Comparison of ENCODE assay signal across 20 cellular contexts in the genomic region with DNA sequence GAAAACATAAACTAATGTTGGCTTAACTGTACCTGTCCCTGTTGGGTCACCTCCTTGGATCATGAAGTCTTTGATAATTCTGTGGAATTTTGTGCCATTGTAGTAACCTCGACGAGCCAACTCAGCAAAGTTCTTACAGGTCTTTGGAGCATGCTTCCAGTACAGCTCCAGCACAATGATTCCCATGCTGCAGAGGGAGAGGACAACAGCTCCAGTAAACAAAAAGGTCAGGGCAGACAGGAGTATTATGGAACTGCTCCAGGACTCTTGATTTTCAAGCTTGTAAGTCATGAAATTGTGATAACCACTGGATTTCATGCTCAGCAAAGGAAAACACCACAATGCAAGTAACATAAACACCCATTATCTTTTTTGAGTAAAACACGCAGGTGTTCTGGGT. TPM values are rescaled to one million over a fixed set of nuclear protein-coding genes. Genes with fewer than 3 reads are reported as not detected.
DNase-seq lines count a peak whose midpoint lies in the region; ATAC-seq and TF ChIP-seq lines count a peak whose summit lies in the region.
"Had no signal": no experiment of that assay in that cellular context is flagged by ENCODE, and none has a peak within 500 bp of the region (broad histone marks: within the 10 kb centered on the region; RNA-seq: fewer than 3 reads in every experiment).

No MANE protein-coding gene starts in this region.

- H3K4me1 ChIP-seq in mammary epithelial cell (ENCODE audit: insufficient read depth, low read length) (peaks cover 15% of the 10 kb centered on the region), DND-41 (ENCODE audit: insufficient read depth, low read length) (peaks cover 75% of the 10 kb centered on the region), Loucy (ENCODE audit: insufficient read depth, low read length, poor library complexity, severe bottlenecking) (peaks cover 61% of the 10 kb centered on the region), MM.1S (ENCODE audit: low read length) (peaks cover 8% of the 10 kb centered on the region)

- in situ Hi-C loops in mammary epithelial cell (cut with MboI; ENCODE audit: low sequenced_read_pairs in 2 of 2): loop anchor here in 1 of 2 donors (10.0 kb wide), 1 partner anchor 133 kb away; a partner anchor contains a TSS

- no peaks in the 10 kb centered on the region for H3F3A ChIP-seq in Loucy (ENCODE audit: low read depth)
- H3F3A ChIP-seq in MM.1S (ENCODE audit: insufficient read depth, low read length): no peaks in the 10 kb centered on the region

- intact Hi-C loops in MCF 10A (cut with micrococcal nuclease): no loop called here
- intact Hi-C loops in mammary epithelial cell (cut with micrococcal nuclease): no loop called here

- 80% methylated on average over 3 of the region's 3 CpGs for WGBS in mammary epithelial cell (ENCODE audit: low coverage, missing lambda C conversion rate)

- CTCF ChIA-PET in MCF 10A (lab: Yijun Ruan, JAX): interaction anchor here (0.7 to 3.5 kb wide), 3 partner anchors 13 to 1407 kb away, joined by 3 to 25 read pairs (median 5); a partner anchor contains a TSS
- CTCF ChIA-PET in mammary epithelial cell (lab: Charles Lee; ENCODE audit: low non-redundant PET): interaction anchor here (0.7 kb wide), 1 partner anchor 1609 kb away, joined by 3 read pairs; no protein-coding TSS in a partner anchor

- H3K27ac ChIP-seq in mammary epithelial cell (ENCODE audit: insufficient read depth, low read depth, low read length): no peak overlapping the region
- H3K27ac ChIP-seq in DND-41 (ENCODE audit: low read length): 0 out of 2 replicates have a peak overlapping the region, but pooled peaks have one; percentile 18
- no peak overlapping the region for H3K27ac ChIP-seq in MM.1S (ENCODE audit: low read length)
- H3K27ac ChIP-seq: HL-60 had no signal

- H3K27me3 ChIP-seq in mammary epithelial cell (ENCODE audit: insufficient read depth, low read length) (no peaks in the 10 kb centered on the region), DND-41 (ENCODE audit: insufficient read depth, low read length, poor library complexity) (no peaks in the 10 kb centered on the region), Loucy (ENCODE audit: insufficient read depth, low read length, poor library complexity, severe bottlenecking) (no peaks in the 10 kb centered on the region), MM.1S (replicated peaks; ENCODE audit: insufficient read depth, low read length) (no peaks in the 10 kb centered on the region)
- H3K27me3 ChIP-seq: BE2C had no signal

- DNase-seq in MCF 10A (ENCODE audit: unreplicated experiment) (no peak), mammary epithelial cell (no peak), DND-41 (no peak), left lobe of liver (ENCODE audit: low spot score) (no peak), MM.1S (no peak), NCI-H446 treated with DMSO at 0.1 percent for 48 hours (lab: John Stamatoyannopoulos, UW) (no peak)
- DNase-seq: BE2C, DMS79, HFFc6, KG1, NCI-H1417, NCI-H1694 treated with DMSO at 0.1 percent for 48 hours, NCI-H2081 treated with DMSO at 0.1 percent for 48 hours, NCI-H2171 treated with DMSO at 0.1 percent for 48 hours, NCI-H526, OCI-M1 had no signal

- peaks cover 45% of the 10 kb centered on the region for H3K79me2 ChIP-seq in mammary epithelial cell (ENCODE audit: insufficient read depth, low read length)
- H3K79me2 ChIP-seq in DND-41 (ENCODE audit: insufficient read depth, low read length): peaks cover 77% of the 10 kb centered on the region
- peaks cover 75% of the 10 kb centered on the region for H3K79me2 ChIP-seq in Loucy (ENCODE audit: insufficient read depth, low read length)
- peaks cover 57% of the 10 kb centered on the region for H3K79me2 ChIP-seq in MM.1S (ENCODE audit: low read length)

- H3K27me3 Mint-ChIP-seq in MCF 10A (ENCODE audit: insufficient read depth, unreplicated experiment): no peaks in the 10 kb centered on the region

- H3K4me3 ChIP-seq in mammary epithelial cell (replicated peaks in 1 of 3; ENCODE audit: insufficient read depth in 1 of 3, low read depth in 2 of 3, low read length in 3 of 3) (no peak overlapping the region), DND-41 (ENCODE audit: low read depth in 1 of 2, low read length in 2 of 2) (no peak overlapping the region), Loucy (ENCODE audit: low read length, poor library complexity, severe bottlenecking) (peak overlapping the region; percentile 32), MM.1S (ENCODE audit: low read length) (no peak overlapping the region)

- H3K9me2 ChIP-seq in Loucy (replicated peaks; ENCODE audit: low read depth, low read length): no peaks in the 10 kb centered on the region
- H3K9me2 ChIP-seq in MM.1S (replicated peaks; ENCODE audit: insufficient read depth, low read length): no peaks in the 10 kb centered on the region

- H4K20me1 ChIP-seq in mammary epithelial cell (ENCODE audit: insufficient read depth, low read length): no peaks in the 10 kb centered on the region
- H4K20me1 ChIP-seq in DND-41 (ENCODE audit: insufficient read depth, low read length): peaks cover 11% of the 10 kb centered on the region; the same call in 1 of the 2 replicates
- H4K20me1 ChIP-seq in Loucy (ENCODE audit: insufficient read depth, low read length, poor library complexity, severe bottlenecking): peaks cover 19% of the 10 kb centered on the region
- H4K20me1 ChIP-seq in MM.1S (ENCODE audit: insufficient read depth, low read length): no peaks in the 10 kb centered on the region

- peaks cover 38% of the 10 kb centered on the region for H3K36me3 Mint-ChIP-seq in MCF 10A (ENCODE audit: insufficient read depth, unreplicated experiment)

- dilution Hi-C loops in mammary epithelial cell (cut with HindIII; ENCODE audit: low sequenced_read_pairs): no loop called here

- H3K27ac Mint-ChIP-seq in MCF 10A (ENCODE audit: low read depth, unreplicated experiment): peak overlapping the region; percentile 16

- no peak for ATAC-seq in DND-41 (ENCODE audit: insufficient read depth, low read depth)
- ATAC-seq in left lobe of liver: peak; percentile 66
- no peak for ATAC-seq in HG03457 (IDR thresholded peaks at IDR 0.05; ENCODE audit: unreplicated experiment)
- ATAC-seq: Right ventricle myocardium inferior had no signal

- no peak overlapping the region for H3K4me3 Mint-ChIP-seq in MCF 10A (ENCODE audit: unreplicated experiment)
- H3K4me3 Mint-ChIP-seq: HFFc6 had no signal

- H3K36me3 ChIP-seq in mammary epithelial cell (ENCODE audit: insufficient read depth, low read length) (peaks cover 4% of the 10 kb centered on the region), DND-41 (ENCODE audit: insufficient read depth, low read length) (peaks cover 59% of the 10 kb centered on the region), Loucy (ENCODE audit: insufficient read depth, low read length) (peaks cover 3% of the 10 kb centered on the region; the same call in 1 of the 2 replicates), MM.1S (replicated peaks; ENCODE audit: insufficient read depth, low read length) (no peaks in the 10 kb centered on the region)

- BruUV-seq in MCF 10A (replicated peaks; lab: Mats Ljungman, UMichigan): no TSS peak
- no TSS peak for BruUV-seq in mammary epithelial cell (replicated peaks; lab: Mats Ljungman, UMichigan)

- H3K9me3 Mint-ChIP-seq in MCF 10A (ENCODE audit: unreplicated experiment): no peaks in the 10 kb centered on the region
- H3K9me3 Mint-ChIP-seq: HFFc6 had no signal

- H3K9me3 ChIP-seq in mammary epithelial cell (replicated peaks; ENCODE audit: insufficient read depth, low read length) (no peaks in the 10 kb centered on the region), DND-41 (ENCODE audit: insufficient read depth, low read length, severe bottlenecking) (no peaks in the 10 kb centered on the region), Loucy (ENCODE audit: insufficient read depth, low read depth, low read length) (no peaks in the 10 kb centered on the region), MM.1S (replicated peaks; ENCODE audit: insufficient read depth, low read length) (no peaks in the 10 kb centered on the region)
- H3K9me3 ChIP-seq: BE2C had no signal

- H2AFZ ChIP-seq in mammary epithelial cell (ENCODE audit: low read depth, low read length) (no peak overlapping the region), DND-41 (ENCODE audit: low read depth, low read length) (no peak overlapping the region), Loucy (ENCODE audit: low read length) (no peak overlapping the region), MM.1S (ENCODE audit: low read length) (no peak overlapping the region)

- TF ChIP-seq CTCF in MCF 10A (IDR thresholded peaks at IDR 0.05; ENCODE audit: unreplicated experiment): no peak
- no peak for TF ChIP-seq CTCF in mammary epithelial cell (conservative IDR thresholded peaks at IDR 0.05 in 1 of 2, IDR thresholded peaks at IDR 0.05 in 1 of 2; ENCODE audit: extremely low read depth in 1 of 2, insufficient read depth in 1 of 2, low read depth in 1 of 2, low read length in 2 of 2)
- no peak for TF ChIP-seq CTCF in DND-41 (IDR thresholded peaks at IDR 0.05; ENCODE audit: borderline replicate concordance, extremely low read depth, low read length, poor library complexity, severe bottlenecking)
- no peak for TF ChIP-seq CTCF in Loucy (conservative IDR thresholded peaks at IDR 0.05; ENCODE audit: low read length)
- no peak for TF ChIP-seq CTCF in MM.1S (IDR thresholded peaks at IDR 0.05; ENCODE audit: low read length)

- peaks cover 14% of the 10 kb centered on the region for H3K4me1 Mint-ChIP-seq in MCF 10A (ENCODE audit: insufficient read depth, unreplicated experiment)

- H3K9ac ChIP-seq in mammary epithelial cell (ENCODE audit: insufficient read depth, low read length) (no peak overlapping the region), DND-41 (ENCODE audit: low read depth, low read length) (no peak overlapping the region), Loucy (ENCODE audit: low read depth, low read length, poor library complexity, severe bottlenecking) (peak overlapping the region; percentile 60), MM.1S (ENCODE audit: low read length) (no peak overlapping the region)

- H3K4me2 ChIP-seq in mammary epithelial cell (ENCODE audit: insufficient read depth, low read depth, low read length) (no peak overlapping the region), DND-41 (ENCODE audit: insufficient read depth, low read length) (peak overlapping the region; percentile 23; the same call in 1 of the 2 replicates), Loucy (ENCODE audit: low read depth, low read length, poor library complexity, severe bottlenecking) (peak overlapping the region; percentile 89), MM.1S (ENCODE audit: low read depth, low read length) (no peak overlapping the region)

- POLR2A ChIA-PET in MCF 10A (lab: Yijun Ruan, JAX): interaction anchor here (0.6 to 4.5 kb wide), 2 partner anchors 8 to 197 kb away, joined by 3 to 26 read pairs; no protein-coding TSS in a partner anchor

RNA-seq across cellular contexts. Expression of a gene that starts 2.9 kb away (rescaled TPM):
- total RNA-seq in MCF 10A (2022): 53.6 and 54.9 TPM in 2 replicates
- 10 to 100 TPM; 24.0 to 33.5 TPM for total RNA-seq in mammary epithelial cell
- polyA plus RNA-seq in mammary epithelial cell: 32.5 TPM
- polyA minus RNA-seq in mammary epithelial cell: 24.9 TPM
- 10.7 TPM for total RNA-seq in left lobe of liver

RNA-seq across cellular contexts. Expression of a gene that starts 14.1 kb away (rescaled TPM):
- total RNA-seq in MCF 10A (2022) (36.9 and 43.1 TPM in 2 replicates), mammary epithelial cell (10 to 100 TPM; 34.3 to 42.2 TPM), left lobe of liver (34.1 TPM)
- polyA plus RNA-seq in mammary epithelial cell: 20.7 TPM
- polyA minus RNA-seq in mammary epithelial cell: 23.8 TPM

RNA-seq across cellular contexts. Expression of a gene that starts 32.4 kb away (rescaled TPM):
- total RNA-seq in MCF 10A (2022) (not detected in 2 replicates), mammary epithelial cell (under 1 TPM in 1 of 2 donors, not detected in 1; 0.31 TPM), left lobe of liver (0.25 TPM)
- 0.10 TPM for polyA plus RNA-seq in mammary epithelial cell
- polyA minus RNA-seq in mammary epithelial cell: not detected

Comparison
In these comparisons a context has a peak if more than half of its experiments do, and no peak if none do; other contexts are left out.
1. H3K4me2 ChIP-seq: peak in DND-41 (single experiment) and Loucy (single experiment); none in mammary epithelial cell (single experiment) and MM.1S (single experiment).